8 cellular contexts compared by ENCODE assay signal in genomic region chr12:124457287-124458219, GRCh38.
DNase-seq lines count a peak whose midpoint lies in the region; ATAC-seq, FAIRE-seq and TF ChIP-seq lines count a peak whose summit lies in the region.

No MANE protein-coding gene starts in this region.

- peak overlapping the region; percentile 73 to 96 for H3K27ac Mint-ChIP-seq in natural killer cell

- no peaks in the 10 kb centered on the region for H3K27me3 ChIP-seq in transverse colon

- intact Hi-C loops in natural killer cell (cut with micrococcal nuclease) (loop anchor here (1.0 to 10.0 kb wide), 2 partner anchors 9 to 73 kb away; no protein-coding TSS in a partner anchor), transverse colon (cut with DNase I; ENCODE audit: low total_unique reads) (loop anchor here (5.0 kb wide), 1 partner anchor 35 kb away; no protein-coding TSS in a partner anchor)

- DNase-seq in GM12891 (ENCODE audit: insufficient read length, low spot score) (peak; percentile 64), natural killer cell (peak; percentile 66), transverse colon (peak; percentile 73), HuH-7.5 (ENCODE audit: low spot score) (no peak), HK-2 (ENCODE audit: unreplicated experiment) (no peak)
- DNase-seq in activated CD4-positive, alpha-beta T cell treated with anti-CD3 and anti-CD28 coated beads, Interleukin-2, amount 50 U/mL, for 1 hour = peak; percentile 51
- DNase-seq in effector CD8-positive, alpha-beta T cell (lab: John Stamatoyannopoulos, UW) = peak; percentile 26

- H3K27me3 Mint-ChIP-seq in natural killer cell (ENCODE audit: low read depth in 2 of 2) = no peaks in the 10 kb centered on the region

- FAIRE-seq in GM12891 (lab: Jason Lieb, UNC) = peak; percentile 45

- H3K27ac ChIP-seq in transverse colon = peak overlapping the region; percentile 84 to 94 (median 86)

- H3K4me1 ChIP-seq in transverse colon = peaks cover 33 to 60% (median 46%) of the 10 kb centered on the region in 4 donors

- no peak for TF ChIP-seq CTCF in natural killer cell (IDR thresholded peaks at IDR 0.05)
- no peak for TF ChIP-seq CTCF in transverse colon (IDR thresholded peaks at IDR 0.05)

- in situ Hi-C loops in transverse colon (cut with MboI; ENCODE audit: low pct_ligation_motif_present in 1 of 4, low pct_unique_long_range_greater_than_20kb in 1 of 4, low sequenced_read_pairs in 3 of 4) = no loop called here

- 34% methylated on average over 33 of the region's 37 CpGs; no CpG with 5 or more reads in 1 of the 2 donors for WGBS in transverse colon (ENCODE audit: low coverage in 1 of 2), 2 donors

- peaks cover 58 to 85% of the 10 kb centered on the region in 2 donors for H3K4me1 Mint-ChIP-seq in natural killer cell

- peak; percentile 43; the same call in 1 of the 2 replicates for TF ChIP-seq POLR2A in GM12891 (IDR thresholded peaks at IDR 0.05; ENCODE audit: low read depth, low read length)
- TF ChIP-seq POLR2A in transverse colon (IDR thresholded peaks at IDR 0.05) = no peak

- H3K9me3 ChIP-seq in transverse colon = no peaks in the 10 kb centered on the region

- peak overlapping the region; percentile 9 to 36 (median 22) for H3K4me3 ChIP-seq in transverse colon

- H3K9me3 Mint-ChIP-seq in natural killer cell = no peaks in the 10 kb centered on the region

- ATAC-seq in HG03354 (IDR thresholded peaks at IDR 0.05; ENCODE audit: poor library complexity, severe bottlenecking, unreplicated experiment) = peak; percentile 30
- peak; percentile 35 to 65 (median 45) for ATAC-seq in natural killer cell

- H3K4me3 Mint-ChIP-seq in natural killer cell = peak overlapping the region; percentile 83

- H3K36me3 Mint-ChIP-seq in natural killer cell = no peaks in the 10 kb centered on the region

- peaks cover 0 to 10% (median 0%) of the 10 kb centered on the region in 4 donors for H3K36me3 ChIP-seq in transverse colon

- no peak for TF ChIP-seq EP300 in transverse colon (IDR thresholded peaks at IDR 0.05; ENCODE audit: low read depth)

TF ChIP-seq in GM12891, 5 proteins besides CTCF, POLR2A, EP300 and RAD21:
- no peak for TF ChIP-seq PAX5 (IDR thresholded peaks at IDR 0.05; ENCODE audit: insufficient read depth, low read length, severe bottlenecking)
- TF ChIP-seq POU2F2 (IDR thresholded peaks at IDR 0.05; ENCODE audit: low read depth, low read length) = no peak
- TF ChIP-seq SPI1 (IDR thresholded peaks at IDR 0.05; ENCODE audit: low read depth, low read length) = no peak
- TF ChIP-seq POLR2AphosphoS5 (IDR thresholded peaks at IDR 0.05; ENCODE audit: low read depth, low read length) = no peak
- no peak for TF ChIP-seq TAF1 (IDR thresholded peaks at IDR 0.05; ENCODE audit: low read depth, low read length)
TF ChIP-seq in GM12891: peak in this region for 0.

Comparison
In these comparisons a context has a peak if more than half of its experiments do, and no peak if none do; other contexts are left out.
1. DNase-seq: peak in GM12891 (single experiment), activated CD4-positive, alpha-beta T cell treated with anti-CD3 and anti-CD28 coated beads, Interleukin-2, amount 50 U/mL, for 1 hour (single experiment), effector CD8-positive, alpha-beta T cell (single experiment), natural killer cell (single experiment) and transverse colon (single experiment); none in HuH-7.5 (single experiment) and HK-2 (single experiment).